ENCODE assay signal across 23 cellular contexts in genomic region chr22:27777128-27777527, GRCh38. TPM values are rescaled to one million over a fixed set of nuclear protein-coding genes. Genes with fewer than 3 reads are reported as not detected.
DNase-seq lines count a peak whose midpoint lies in the region; ATAC-seq, FAIRE-seq and TF ChIP-seq lines count a peak whose summit lies in the region.
"Had no signal": no experiment of that assay in that cellular context is flagged by ENCODE, and none has a peak within 500 bp of the region (broad histone marks: within the 10 kb centered on the region; RNA-seq: fewer than 3 reads in every experiment).

No MANE protein-coding gene starts in this region.

- DNase-seq in cardiac muscle cell (ENCODE audit: low read depth in 1 of 2, low spot score in 1 of 2) (no peak), Right ventricle myocardium superior (no peak), esophagus squamous epithelium (lab: John Stamatoyannopoulos, UW) (no peak), vagina (ENCODE audit: extremely low spot score in 2 of 2) (no peak), mucosa of gallbladder (ENCODE audit: low spot score) (no peak), kidney (no peak)
- DNase-seq: activated CD4-positive, alpha-beta T cell treated with anti-CD3 and anti-CD28 coated beads, Interleukin-2, amount 10 ng/mL, durations not matched to agents 7 days and 5 days; activated naive CD4-positive, alpha-beta T cell treated with anti-CD3 and anti-CD28 coated beads, Interleukin-2, amount 10 ng/mL, durations not matched to agents 7 days and 5 days; BE2C; brain microvascular endothelial cell; erythroblast; HFFc6; naive thymus-derived CD8-positive, alpha-beta T cell; NCI-H1048; NCI-H2029 treated with DMSO at 0.1 percent for 48 hours; NCI-H510A treated with DMSO at 0.1 percent for 48 hours; stimulated activated CD4-positive, alpha-beta T cell treated with anti-CD3 and anti-CD28 coated beads, Interleukin-15, amount 100 ng/mL, for 24 hours; stimulated activated naive CD4-positive, alpha-beta T cell had no signal

- no peak overlapping the region for H3K9ac ChIP-seq in rectal smooth muscle tissue (ENCODE audit: low read length)
- H3K9ac ChIP-seq in kidney (ENCODE audit: low read length in 2 of 2): no peak overlapping the region

- TF ChIP-seq POLR2A in esophagus squamous epithelium (IDR thresholded peaks at IDR 0.05): no peak
- no peak for TF ChIP-seq POLR2A in vagina (IDR thresholded peaks at IDR 0.05)

- TF ChIP-seq CTCF in cardiac muscle cell (IDR thresholded peaks at IDR 0.05; ENCODE audit: low read depth, low read length) (no peak), esophagus squamous epithelium (IDR thresholded peaks at IDR 0.05) (no peak), vagina (IDR thresholded peaks at IDR 0.05) (no peak), kidney (IDR thresholded peaks at IDR 0.05; ENCODE audit: borderline replicate concordance, extremely low read depth, insufficient read depth) (no peak)

- no peak overlapping the region for H3K4me3 ChIP-seq in cardiac muscle cell
- no peak overlapping the region for H3K4me3 ChIP-seq in esophagus squamous epithelium
- H3K4me3 ChIP-seq in rectal smooth muscle tissue (ENCODE audit: low read length): no peak overlapping the region
- no peak overlapping the region for H3K4me3 ChIP-seq in vagina
- no peak overlapping the region for H3K4me3 ChIP-seq in kidney (ENCODE audit: low read length in 2 of 2)
- H3K4me3 ChIP-seq: lung had no signal

- intact Hi-C loops in Right ventricle myocardium superior (cut with DNase I) (no loop called here), esophagus squamous epithelium (cut with DNase I) (no loop called here), vagina (cut with DNase I) (no loop called here), kidney (cut with DNase I) (no loop called here)

- H3K36me3 ChIP-seq in cardiac muscle cell (no peaks in the 10 kb centered on the region), esophagus squamous epithelium (peaks cover 0 to 4% (median 0%) of the 10 kb centered on the region in 3 donors), rectal smooth muscle tissue (ENCODE audit: control insufficient read depth, insufficient read depth, low read length) (no peaks in the 10 kb centered on the region), vagina (no peaks in the 10 kb centered on the region), kidney (ENCODE audit: control insufficient read depth in 1 of 2, insufficient read depth in 2 of 2, low read length in 2 of 2) (no peaks in the 10 kb centered on the region)
- H3K36me3 ChIP-seq: BE2C, brain microvascular endothelial cell had no signal

- H3K9me3 ChIP-seq in cardiac muscle cell (ENCODE audit: low read depth): no peaks in the 10 kb centered on the region
- no peaks in the 10 kb centered on the region for H3K9me3 ChIP-seq in esophagus squamous epithelium
- no peaks in the 10 kb centered on the region for H3K9me3 ChIP-seq in vagina
- no peaks in the 10 kb centered on the region for H3K9me3 ChIP-seq in kidney (ENCODE audit: control insufficient read depth in 1 of 2, low read length in 2 of 2)
- H3K9me3 ChIP-seq: BE2C had no signal

- H3K4me1 ChIP-seq in cardiac muscle cell (ENCODE audit: low read depth) (peaks cover 22% of the 10 kb centered on the region), esophagus squamous epithelium (peaks cover 7 to 69% (median 14%) of the 10 kb centered on the region in 3 donors), rectal smooth muscle tissue (ENCODE audit: control insufficient read depth, insufficient read depth, low read length) (peaks cover 12% of the 10 kb centered on the region), vagina (peaks cover 32% of the 10 kb centered on the region), kidney (ENCODE audit: control insufficient read depth in 1 of 2, insufficient read depth in 1 of 2, low read depth in 1 of 2, low read length in 2 of 2) (peaks cover 0 to 5% of the 10 kb centered on the region in 2 donors)

- H3K27ac ChIP-seq in cardiac muscle cell: peak overlapping the region; percentile 81
- H3K27ac ChIP-seq in esophagus squamous epithelium: peak overlapping the region in 3 of 4 donors; percentile 78 to 89 (median 81)
- peak overlapping the region; percentile 36 for H3K27ac ChIP-seq in rectal smooth muscle tissue (ENCODE audit: low read depth, low read length)
- peak overlapping the region; percentile 76 for H3K27ac ChIP-seq in vagina
- no peak overlapping the region for H3K27ac ChIP-seq in kidney (ENCODE audit: low read depth in 2 of 2, low read length in 2 of 2)
- H3K27ac ChIP-seq: 22Rv1, brain microvascular endothelial cell had no signal

- H3K27me3 ChIP-seq in cardiac muscle cell (no peaks in the 10 kb centered on the region), esophagus squamous epithelium (no peaks in the 10 kb centered on the region), rectal smooth muscle tissue (ENCODE audit: control insufficient read depth, insufficient read depth, low read length) (no peaks in the 10 kb centered on the region), vagina (no peaks in the 10 kb centered on the region)
- H3K27me3 ChIP-seq: BE2C, brain microvascular endothelial cell had no signal

- FAIRE-seq in kidney (lab: Jason Lieb, UNC): no peak
- FAIRE-seq: D721Med had no signal

- 74 to 83% methylated on average over 9 of the region's 9 CpGs for WGBS in esophagus squamous epithelium, 2 donors

- no peak for ATAC-seq in Right ventricle myocardium superior (ENCODE audit: poor library complexity)
- ATAC-seq in GM18520 (IDR thresholded peaks at IDR 0.05; ENCODE audit: unreplicated experiment): no peak
- ATAC-seq: naive thymus-derived CD8-positive, alpha-beta T cell had no signal

RNA-seq across cellular contexts. Expression of gene MN1, which starts 24.4 kb away (rescaled TPM):
- total RNA-seq in cardiac muscle cell (27.8 and 45.8 TPM in 2 replicates), Right ventricle myocardium superior (6.3 TPM), esophagus squamous epithelium (1 to 10 TPM; 2.0 to 6.9 (median 3.1) TPM), vagina (6.1 TPM), mucosa of gallbladder (17.7 TPM), kidney (3.2 TPM)
- polyA plus RNA-seq in cardiac muscle cell (7.8 and 15.7 TPM in 2 replicates), kidney (ENCODE audit: insufficient read depth, low read depth, low replicate concordance) (0.92 TPM)

Comparison
In these comparisons a context has a peak if more than half of its experiments do, and no peak if none do; other contexts are left out.
1. H3K27ac ChIP-seq: peak in cardiac muscle cell (single experiment), esophagus squamous epithelium (3 of 4), rectal smooth muscle tissue (single experiment) and vagina (single experiment); none in kidney (0 of 2).